Comparison of ENCODE assay signal across 2 cellular contexts in the genomic region with DNA sequence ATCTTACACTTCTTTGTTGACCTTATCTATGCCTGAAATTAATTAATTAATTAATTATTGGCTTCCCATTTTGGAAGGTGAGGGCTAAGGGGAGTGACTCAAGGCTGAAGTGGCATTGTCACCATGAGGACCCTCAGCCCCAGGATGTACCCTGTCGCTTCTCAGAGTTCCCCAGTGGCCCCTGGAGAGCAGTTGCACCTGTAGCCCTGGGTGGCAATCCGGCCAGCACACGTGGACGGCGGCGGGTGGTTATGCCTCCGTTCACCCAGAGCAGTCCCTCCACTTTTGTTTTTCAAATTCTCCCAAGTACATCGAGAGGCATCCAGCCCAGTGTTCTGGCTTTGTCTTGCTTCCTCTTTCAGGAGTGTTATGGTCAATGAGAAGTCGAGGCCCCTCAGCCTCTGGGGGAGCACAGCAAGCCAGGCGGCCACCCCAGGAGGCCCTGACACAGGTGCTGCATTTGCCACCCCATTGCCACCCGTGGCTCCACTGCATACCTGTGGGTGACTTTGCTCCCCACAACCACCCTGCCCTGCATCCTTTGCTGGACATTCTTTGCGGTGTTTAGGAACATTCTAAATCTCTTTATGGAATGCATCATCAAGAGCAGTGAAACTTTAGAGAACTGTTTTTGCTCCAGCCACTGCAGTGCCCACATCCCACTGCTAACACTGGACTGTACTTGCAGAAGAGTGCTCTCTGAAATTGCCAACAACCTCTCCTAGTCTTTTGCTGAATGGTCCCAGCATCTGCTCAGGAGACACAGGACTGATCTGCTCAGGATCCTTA.
TF ChIP-seq lines count a peak whose summit lies in the region.

No MANE protein-coding gene starts in this region.

TF ChIP-seq in H1, 55 proteins besides CTCF, POLR2A, EP300 and RAD21:
- TF ChIP-seq BRCA1 (IDR thresholded peaks at IDR 0.05; ENCODE audit: low read depth, low read length) (no peak), EGR1 (IDR thresholded peaks at IDR 0.05; ENCODE audit: borderline replicate concordance, low read depth, low read length) (no peak)

TF ChIP-seq in GM12891, 5 proteins besides CTCF, POLR2A, EP300 and RAD21:
- no peak for TF ChIP-seq PAX5 (IDR thresholded peaks at IDR 0.05; ENCODE audit: insufficient read depth, low read length, severe bottlenecking)
- TF ChIP-seq POLR2AphosphoS5 (IDR thresholded peaks at IDR 0.05; ENCODE audit: low read depth, low read length): no peak
- no peak for TF ChIP-seq POU2F2 (IDR thresholded peaks at IDR 0.05; ENCODE audit: low read depth, low read length)
- TF ChIP-seq TAF1 (IDR thresholded peaks at IDR 0.05; ENCODE audit: low read depth, low read length): no peak
- TF ChIP-seq SPI1 (IDR thresholded peaks at IDR 0.05; ENCODE audit: low read depth, low read length): no peak
